ENCODE assay signal across 19 cellular contexts in the genomic region with DNA sequence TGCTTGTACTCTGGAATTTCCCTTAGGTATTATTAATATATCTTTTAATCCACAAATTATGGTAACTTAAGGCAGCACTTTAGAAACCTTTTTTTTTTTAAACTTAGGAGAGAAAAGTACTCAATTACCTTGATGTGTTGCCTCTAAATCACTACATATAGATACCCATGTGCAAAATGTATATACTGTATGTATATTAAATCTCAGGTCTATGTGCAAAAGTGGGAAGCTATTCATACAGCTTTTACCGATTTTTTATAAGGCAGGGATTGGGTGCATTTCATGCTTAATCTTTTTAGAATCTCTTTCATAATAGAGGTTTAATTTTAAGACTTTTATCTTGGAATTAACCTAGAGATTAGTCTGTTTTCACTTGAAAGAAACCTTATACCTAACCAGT. TPM values are rescaled to one million over a fixed set of nuclear protein-coding genes. Genes with fewer than 3 reads are reported as not detected.
A peak's percentile ranks its signal among the peaks of the same experiment; 100 is the strongest.
DNase-seq lines count a peak whose midpoint lies in the region; ATAC-seq and TF ChIP-seq lines count a peak whose summit lies in the region.
"Had no signal": no experiment of that assay in that cellular context is flagged by ENCODE, and none has a peak within 500 bp of the region (broad histone marks: within the 10 kb centered on the region; RNA-seq: fewer than 3 reads in every experiment).

No MANE protein-coding gene starts in this region.

- H3K27me3 Mint-ChIP-seq in CD8-positive, alpha-beta memory T cell: no peaks in the 10 kb centered on the region
- H3K27me3 Mint-ChIP-seq in neural progenitor cell (ENCODE audit: insufficient read depth, low read depth) (peaks cover 2% of the 10 kb centered on the region), nephron progenitor cell (ENCODE audit: low read depth, poor library complexity) (peaks cover 2% of the 10 kb centered on the region)

- no peak overlapping the region for H3K4me3 Mint-ChIP-seq in CD8-positive, alpha-beta memory T cell
- H3K4me3 Mint-ChIP-seq in neural progenitor cell (no peak overlapping the region), nephron progenitor cell (no peak overlapping the region)

- no peaks in the 10 kb centered on the region for H3K9me3 ChIP-seq in CD8-positive, alpha-beta memory T cell (ENCODE audit: low read length)
- H3K9me3 ChIP-seq in Karpas-422 (ENCODE audit: low read length) (no peaks in the 10 kb centered on the region), neural progenitor cell (ENCODE audit: low read depth) (no peaks in the 10 kb centered on the region)
- H3K9me3 ChIP-seq: thyroid gland had no signal

- H3K4me2 ChIP-seq in Karpas-422 (ENCODE audit: low read depth, low read length, poor library complexity, severe bottlenecking) (peak overlapping the region; percentile 96), neural progenitor cell (peak overlapping the region; percentile 92)

- H3K4me3 ChIP-seq in CD8-positive, alpha-beta memory T cell (ENCODE audit: low read length): peak overlapping the region; percentile 87
- peak overlapping the region; percentile 91 for H3K4me3 ChIP-seq in Karpas-422 (ENCODE audit: low read length)
- H3K4me3 ChIP-seq in astrocyte of the cerebellum (ENCODE audit: low read depth, low read length): peak overlapping the region; percentile 4
- peak overlapping the region; percentile 79 for H3K4me3 ChIP-seq in neural progenitor cell
- H3K4me3 ChIP-seq: thyroid gland had no signal

- POLR2A ChIA-PET in CD8-positive, alpha-beta memory T cell (lab: Charles Lee): interaction anchor here (1.8 to 3.6 kb wide), 2 partner anchors 39 to 46 kb away, joined by 4 to 25 read pairs; no protein-coding TSS in a partner anchor

- peaks cover 82% of the 10 kb centered on the region for H3K79me2 ChIP-seq in Karpas-422 (ENCODE audit: low read length)
- peaks cover 83% of the 10 kb centered on the region for H3K79me2 ChIP-seq in neural progenitor cell (ENCODE audit: low read depth)

- DNase-seq in CD8-positive, alpha-beta memory T cell: no peak
- DNase-seq in Karpas-422 (no peak), astrocyte of the cerebellum (ENCODE audit: low read depth) (no peak), neural progenitor cell (ENCODE audit: low spot score) (no peak), RPMI8226 (no peak), nephron progenitor cell (no peak)
- DNase-seq: activated T-cell treated with anti-CD3 and anti-CD28 coated beads for 4 hours; GOT3; NCI-H1436 treated with DMSO at 0.1 percent for 48 hours; NCI-H2227 treated with DMSO at 0.1 percent for 48 hours; NK-92 treated with Interleukin-12 subunit alpha and Interleukin-12 subunit beta, amount 100 ng/mL, for 24 hours; posterior cingulate gyrus; T-helper 9 cell; thyroid gland had no signal

- H3K36me3 ChIP-seq in CD8-positive, alpha-beta memory T cell (ENCODE audit: insufficient read depth, low read length): no peaks in the 10 kb centered on the region
- peaks cover 8% of the 10 kb centered on the region; the same call in 1 of the 2 replicates for H3K36me3 ChIP-seq in Karpas-422 (ENCODE audit: insufficient read depth, low read length)
- no peaks in the 10 kb centered on the region for H3K36me3 ChIP-seq in neural progenitor cell
- H3K36me3 ChIP-seq: thyroid gland had no signal

- peaks cover 28% of the 10 kb centered on the region for H3F3A ChIP-seq in neural progenitor cell (ENCODE audit: low read depth)

- no peak overlapping the region for H2AFZ ChIP-seq in Karpas-422 (ENCODE audit: low read length)
- no peak overlapping the region for H2AFZ ChIP-seq in neural progenitor cell (replicated peaks)

- H4K20me1 ChIP-seq in Karpas-422 (ENCODE audit: insufficient read depth, low read depth, low read length) (peaks cover 16% of the 10 kb centered on the region; the same call in 1 of the 2 replicates), neural progenitor cell (ENCODE audit: low read depth) (peaks cover 50% of the 10 kb centered on the region)

- TF ChIP-seq CTCF in astrocyte of the cerebellum (IDR thresholded peaks at IDR 0.05; ENCODE audit: low read depth, low read length, missing control alignments) (no peak), neural progenitor cell (IDR thresholded peaks at IDR 0.05) (no peak), nephron progenitor cell (IDR thresholded peaks at IDR 0.05) (no peak)

- no peak overlapping the region for H3K27ac ChIP-seq in CD8-positive, alpha-beta memory T cell (ENCODE audit: low read depth, low read length)
- H3K27ac ChIP-seq in Karpas-422 (ENCODE audit: low read length) (peak overlapping the region; percentile 95; the same call in 1 of the 2 replicates), neural progenitor cell (peak overlapping the region; percentile 74)
- H3K27ac ChIP-seq: BLaER1 treated with 17β-estradiol and CSF1 and Interleukin-3, amounts not matched to agents 10 nM and 100 nM had no signal

- H3K4me1 Mint-ChIP-seq in CD8-positive, alpha-beta memory T cell: peaks cover 37 to 62% (median 39%) of the 10 kb centered on the region in 3 donors
- peaks cover 2% of the 10 kb centered on the region for H3K4me1 Mint-ChIP-seq in neural progenitor cell
- no peaks in the 10 kb centered on the region for H3K4me1 Mint-ChIP-seq in nephron progenitor cell

- no peak for ATAC-seq in HG03045 (IDR thresholded peaks at IDR 0.05; ENCODE audit: unreplicated experiment)
- ATAC-seq: activated naive CD4-positive, alpha-beta T cell treated with anti-CD3 and anti-CD28 coated beads, Interleukin-2, amount 50 U/mL, for 72 hours; left lobe of liver; Right ventricle myocardium inferior had no signal

- no peaks in the 10 kb centered on the region for H3K27me3 ChIP-seq in CD8-positive, alpha-beta memory T cell (ENCODE audit: insufficient read depth, low read length, poor library complexity, severe bottlenecking)
- no peaks in the 10 kb centered on the region for H3K27me3 ChIP-seq in Karpas-422 (ENCODE audit: low read length)
- H3K27me3 ChIP-seq in neural progenitor cell: no peaks in the 10 kb centered on the region
- H3K27me3 ChIP-seq: BLaER1 treated with 17β-estradiol and CSF1 and Interleukin-3, amounts not matched to agents 10 nM and 100 nM; thyroid gland had no signal

- peak overlapping the region in 2 of 8 donors; percentile 44 to 94 for H3K27ac Mint-ChIP-seq in CD8-positive, alpha-beta memory T cell
- H3K27ac Mint-ChIP-seq in neural progenitor cell: no peak overlapping the region
- no peak overlapping the region for H3K27ac Mint-ChIP-seq in nephron progenitor cell

- peaks cover 0 to 25% (median 5%) of the 10 kb centered on the region in 3 donors for H3K36me3 Mint-ChIP-seq in CD8-positive, alpha-beta memory T cell
- H3K36me3 Mint-ChIP-seq in neural progenitor cell (peaks cover 6% of the 10 kb centered on the region), nephron progenitor cell (ENCODE audit: low read depth) (peaks cover 13% of the 10 kb centered on the region)

- in situ Hi-C loops in astrocyte of the cerebellum (cut with HindIII; ENCODE audit: low sequenced_read_pairs): no loop called here

- peak overlapping the region; percentile 95; the same call in 1 of the 2 replicates for H3K9ac ChIP-seq in Karpas-422 (ENCODE audit: low read length)
- H3K9ac ChIP-seq in neural progenitor cell: no peak overlapping the region

- H3K9me3 Mint-ChIP-seq in CD8-positive, alpha-beta memory T cell: no peaks in the 10 kb centered on the region
- no peaks in the 10 kb centered on the region for H3K9me3 Mint-ChIP-seq in neural progenitor cell
- H3K9me3 Mint-ChIP-seq in nephron progenitor cell: no peaks in the 10 kb centered on the region
- H3K9me3 Mint-ChIP-seq: activated naive CD4-positive, alpha-beta T cell treated with anti-CD3 and anti-CD28 coated beads, Interleukin-2, amount 50 U/mL, for 72 hours had no signal

- peaks cover 44% of the 10 kb centered on the region for H3K4me1 ChIP-seq in CD8-positive, alpha-beta memory T cell (ENCODE audit: insufficient read depth, low read length)
- H3K4me1 ChIP-seq in Karpas-422 (ENCODE audit: low read length): peaks cover 35% of the 10 kb centered on the region
- peaks cover 22% of the 10 kb centered on the region for H3K4me1 ChIP-seq in neural progenitor cell

- H3K9me2 ChIP-seq in Karpas-422 (replicated peaks; ENCODE audit: insufficient read depth, low read length): no peaks in the 10 kb centered on the region; the same call in 1 of the 2 replicates

- CTCF ChIA-PET in CD8-positive, alpha-beta memory T cell (lab: Charles Lee): interaction anchor here (1.4 to 2.2 kb wide), 4 partner anchors 10 to 76 kb away, joined by 3 to 8 read pairs (median 4); no protein-coding TSS in a partner anchor

RNA-seq across cellular contexts. Expression of gene EML4, which starts 3.4 kb away (rescaled TPM):
- 10 to 100 TPM; 58.0 to 61.5 TPM for total RNA-seq in CD8-positive, alpha-beta memory T cell
- 70.8 TPM for polyA plus RNA-seq in CD8-positive, alpha-beta memory T cell
- total RNA-seq in Karpas-422 (2014; rRNA removed; shearing (Covaris generic); ENCODE audit: low replicate concordance): 61.1 and 74.8 TPM in 2 replicates
- 122 and 167 TPM in 2 replicates for total RNA-seq in neural progenitor cell (ENCODE audit: low replicate concordance)

Comparison
In these comparisons a context has a peak if more than half of its experiments do, and no peak if none do; other contexts are left out.
1. H3K4me3 ChIP-seq: peak in every context shown above with its lines; median percentile 91 in Karpas-422; 87 in CD8-positive, alpha-beta memory T cell; 79 in neural progenitor cell; 4 in astrocyte of the cerebellum.